Comparison of ENCODE assay signal across 37 cellular contexts in the genomic region with DNA sequence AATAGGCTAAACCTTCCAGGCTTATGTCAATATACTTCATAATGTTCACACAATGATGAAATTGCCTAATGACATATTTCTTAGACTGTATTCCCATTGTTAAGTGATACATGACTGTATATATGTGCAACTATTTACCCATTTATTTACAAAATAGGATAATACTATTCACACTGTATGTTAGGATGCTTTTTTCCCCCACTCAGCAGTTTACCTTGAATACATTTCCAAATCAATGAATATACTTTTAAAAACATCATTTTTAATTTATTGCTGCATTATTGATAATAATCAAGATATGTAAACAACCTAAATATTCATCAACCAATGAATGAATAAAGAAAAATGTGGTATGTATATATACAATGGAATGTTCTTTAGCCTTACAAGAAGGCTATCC. TPM values are rescaled to one million over a fixed set of nuclear protein-coding genes. Genes with fewer than 3 reads are reported as not detected.
"Had no signal": no experiment of that assay in that cellular context is flagged by ENCODE, and none has a peak within 500 bp of the region (broad histone marks: within the 10 kb centered on the region; RNA-seq: fewer than 3 reads in every experiment).

No MANE protein-coding gene starts in this region.

- FAIRE-seq: astrocyte had no signal

- ATAC-seq: activated CD8-positive, alpha-beta T cell treated with anti-CD3 and anti-CD28 coated beads for 36 hours; activated naive CD4-positive, alpha-beta T cell treated with anti-CD3 and anti-CD28 coated beads, Interleukin-2, amount 50 U/mL, for 72 hours; activated T-cell treated with anti-CD3 and anti-CD28 coated beads, Interleukin-2, amount 50 U/mL, for 4 hours; activated T-cell treated with anti-CD3 and anti-CD28 coated beads, Interleukin-2, amount 50 U/mL, for 72 hours; activated T-helper 17 cell treated with anti-CD3 and anti-CD28 coated beads, Interleukin-2, amount 50 U/mL, for 72 hours; body of pancreas had no signal

- H3K4me3 ChIP-seq: adrenal gland, body of pancreas, breast epithelium, cardiac muscle cell, colonic mucosa had no signal

- H3K4me1 ChIP-seq: adrenal gland, body of pancreas, breast epithelium, colonic mucosa had no signal

- H3K27me3 ChIP-seq: adrenal gland, body of pancreas, brain microvascular endothelial cell, breast epithelium, cardiac muscle cell, colonic mucosa had no signal

- H3K27ac ChIP-seq: adrenal gland, body of pancreas, brain microvascular endothelial cell, breast epithelium, cardiac muscle cell, colonic mucosa, VCaP had no signal

- DNase-seq: activated B cell treated with CpG ODN at 0.5 μM for 24 hours; activated CD4-positive, alpha-beta memory T cell treated with anti-CD3 and anti-CD28 coated beads for 36 hours; activated CD4-positive, alpha-beta T cell treated with anti-CD3 and anti-CD28 coated beads for 4 hours; activated CD4-positive, alpha-beta T cell treated with anti-CD3 and anti-CD28 coated beads, Interleukin-2, amount 10 ng/mL, durations not matched to agents 24 days and 14 days; activated CD4-positive, alpha-beta T cell treated with anti-CD3 and anti-CD28 coated beads, Interleukin-2, amount 50 U/mL, for 1 hour; activated CD4-positive, alpha-beta T cell treated with anti-CD3 and anti-CD28 coated beads, Interleukin-2, amount 50 U/mL, for 4 hours; activated CD4-positive, CD25-positive, alpha-beta regulatory T cell treated with anti-CD3 and anti-CD28 coated beads, Interleukin-2, amount 50 U/mL, for 72 hours; activated CD8-positive, alpha-beta memory T cell treated with anti-CD3 and anti-CD28 coated beads, Interleukin-2, amount 50 U/mL, for 4 hours; activated CD8-positive, alpha-beta T cell treated with anti-CD3 and anti-CD28 coated beads for 36 hours; activated effector memory CD4-positive, alpha-beta T cell treated with anti-CD3 and anti-CD28 coated beads, Interleukin-2, amount 50 U/mL, for 16 hours; activated gamma-delta T cell treated with Interleukin-2 at 50 U/mL for 16 hours; activated naive CD4-positive, alpha-beta T cell; activated naive CD4-positive, alpha-beta T cell treated with anti-CD3 and anti-CD28 coated beads for 36 hours; activated naive CD4-positive, alpha-beta T cell treated with anti-CD3 and anti-CD28 coated beads, Interleukin-2, amount 50 U/mL, for 16 hours; activated naive CD8-positive, alpha-beta T cell treated with anti-CD3 and anti-CD28 coated beads for 36 hours; activated T-cell treated with anti-CD3 and anti-CD28 coated beads for 4 hours; activated T-cell treated with anti-CD3 and anti-CD28 coated beads, Interleukin-2, amount 50 U/mL, for 1 hour; activated T-cell treated with anti-CD3 and anti-CD28 coated beads, Interleukin-2, amount 50 U/mL, for 4 hours; activated T-cell treated with anti-CD3 and anti-CD28 coated beads, Interleukin-2, amount 50 U/mL, for 72 hours; adrenal gland; amniotic stem cell; aorta; body of pancreas; caudate nucleus; cerebellar nuclear complex; colonic mucosa; T-helper 2 cell; T-helper 9 cell had no signal

- H3K9me3 ChIP-seq: adrenal gland, body of pancreas, breast epithelium, colonic mucosa had no signal

- H3K36me3 ChIP-seq: adrenal gland, brain microvascular endothelial cell, breast epithelium, cardiac muscle cell, colonic mucosa had no signal

RNA-seq across cellular contexts. Expression of gene PCSK1, which starts 55.5 kb away (rescaled TPM):
- total RNA-seq: activated B cell treated with CpG ODN at 0.5 μM for 24 hours; activated CD4-positive, alpha-beta memory T cell treated with anti-CD3 and anti-CD28 coated beads for 36 hours; activated CD4-positive, alpha-beta T cell treated with anti-CD3 and anti-CD28 coated beads, Interleukin-2, amount 10 ng/mL, durations not matched to agents 24 days and 14 days; activated CD8-positive, alpha-beta memory T cell treated with anti-CD3 and anti-CD28 coated beads for 36 hours; activated CD8-positive, alpha-beta T cell treated with anti-CD3 and anti-CD28 coated beads for 36 hours; activated naive CD4-positive, alpha-beta T cell treated with anti-CD3 and anti-CD28 coated beads for 36 hours; activated naive CD4-positive, alpha-beta T cell treated with anti-CD3 and anti-CD28 coated beads, Interleukin-2, amount 50 U/mL, for 72 hours; activated naive CD8-positive, alpha-beta T cell treated with anti-CD3 and anti-CD28 coated beads for 36 hours; activated T-cell treated with anti-CD3 and anti-CD28 coated beads, Interleukin-2, amount 50 U/mL, for 4 hours; activated T-cell treated with anti-CD3 and anti-CD28 coated beads, Interleukin-2, amount 50 U/mL, for 72 hours; activated T-helper 1 cell treated with anti-CD3 and anti-CD28 coated beads, Interleukin-12 subunit alpha, Interleukin-12 subunit beta, Interleukin-2, Interleukin-4 antibody, amounts not matched to agents 30 ng/mL and 10 ng/mL and 1 ng/mL, durations not matched to agents 14 hours and 24 hours and 36 hours; activated T-helper 17 cell treated with anti-CD3 and anti-CD28 coated beads, Interleukin-2, amount 50 U/mL, for 72 hours; cardiac muscle cell had no signal
- polyA plus RNA-seq: cardiac muscle cell had no signal
